In the genomic region with DNA sequence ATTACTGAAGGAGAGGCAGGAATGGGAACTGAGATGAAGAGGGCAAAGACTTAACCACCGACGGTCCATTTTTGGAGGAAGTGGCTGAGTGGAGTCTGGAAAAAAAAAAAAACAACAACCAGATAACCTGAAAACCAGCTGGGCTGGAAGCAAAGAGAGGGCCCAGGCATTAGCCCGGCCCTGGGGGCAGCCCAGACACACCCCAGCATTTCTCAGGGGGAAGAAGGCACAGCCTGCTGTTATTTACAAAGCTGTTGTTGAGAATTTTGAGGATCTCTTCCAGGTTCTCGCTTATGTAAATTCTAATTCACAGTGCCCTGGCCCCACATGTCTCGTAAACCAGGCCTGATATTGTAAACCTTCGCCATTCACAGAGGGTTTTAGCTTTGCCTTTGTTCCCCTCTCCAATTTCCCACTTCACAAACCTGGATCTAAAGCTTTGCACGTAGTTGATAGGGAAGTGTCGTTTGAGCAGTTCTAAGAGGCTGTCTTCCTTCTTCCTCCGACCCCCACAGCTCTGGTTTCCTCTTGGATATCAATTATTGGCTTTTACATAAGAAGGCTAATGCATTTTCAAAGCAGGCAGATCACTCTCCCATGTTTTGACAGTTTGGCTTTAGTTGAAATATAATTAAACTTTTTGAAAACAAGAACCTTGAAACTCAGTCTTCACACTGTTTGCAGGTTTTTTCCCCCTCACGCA, we compare ENCODE assay signal across 8 cellular contexts.
DNase-seq lines count a peak whose midpoint lies in the region; ATAC-seq and TF ChIP-seq lines count a peak whose summit lies in the region.

No MANE protein-coding gene starts in this region.

- peak overlapping the region; percentile 96 for H3K27ac Mint-ChIP-seq in activated naive CD8-positive, alpha-beta T cell
- peak overlapping the region; percentile 93 for H3K27ac Mint-ChIP-seq in nephron progenitor cell

- peak overlapping the region; percentile 76 for H3K4me3 Mint-ChIP-seq in activated naive CD8-positive, alpha-beta T cell
- H3K4me3 Mint-ChIP-seq in nephron progenitor cell: no peak overlapping the region

- H3K36me3 Mint-ChIP-seq in activated naive CD8-positive, alpha-beta T cell: peaks cover 2% of the 10 kb centered on the region
- H3K36me3 Mint-ChIP-seq in nephron progenitor cell (ENCODE audit: low read depth): peaks cover 4% of the 10 kb centered on the region

- DNase-seq in GM13977 (ENCODE audit: low spot score) (peak; percentile 22), NCI-H128 (lab: John Stamatoyannopoulos, UW; ENCODE audit: unreplicated experiment) (peak; percentile 88), nephron progenitor cell (no peak)
- DNase-seq in stimulated activated CD4-positive, alpha-beta T cell treated with anti-CD3 and anti-CD28 coated beads, Interleukin-15, amount 100 ng/mL, for 24 hours: no peak

- no peaks in the 10 kb centered on the region for H3K27me3 Mint-ChIP-seq in activated naive CD8-positive, alpha-beta T cell
- peaks cover 3% of the 10 kb centered on the region for H3K27me3 Mint-ChIP-seq in nephron progenitor cell (ENCODE audit: low read depth, poor library complexity)

- no peaks in the 10 kb centered on the region for H3K9me3 Mint-ChIP-seq in activated naive CD8-positive, alpha-beta T cell (ENCODE audit: low read depth)
- H3K9me3 Mint-ChIP-seq in nephron progenitor cell: peaks cover 15% of the 10 kb centered on the region

- no peak for TF ChIP-seq CTCF in GM13977 (IDR thresholded peaks at IDR 0.05; ENCODE audit: extremely low read depth, insufficient read depth, missing control alignments)
- no peak for TF ChIP-seq CTCF in nephron progenitor cell (IDR thresholded peaks at IDR 0.05)

- in situ Hi-C loops in GM13977 (cut with MboI; ENCODE audit: low pct_unique_long_range_greater_than_20kb, low sequenced_read_pairs, unreplicated experiment): loop anchor here (25.0 kb wide), 1 partner anchor 284 kb away; a partner anchor contains a TSS

- no peak for ATAC-seq in HG02798 (IDR thresholded peaks at IDR 0.05; ENCODE audit: poor library complexity, unreplicated experiment)
- ATAC-seq in GM21717 (IDR thresholded peaks at IDR 0.05; ENCODE audit: unreplicated experiment): no peak
- no peak for ATAC-seq in GM18520 (IDR thresholded peaks at IDR 0.05; ENCODE audit: unreplicated experiment)

- H3K4me1 Mint-ChIP-seq in activated naive CD8-positive, alpha-beta T cell (ENCODE audit: low read depth): peaks cover 62% of the 10 kb centered on the region
- H3K4me1 Mint-ChIP-seq in nephron progenitor cell: peaks cover 62% of the 10 kb centered on the region

Comparison
In these comparisons a context has a peak if more than half of its experiments do, and no peak if none do; other contexts are left out.
1. DNase-seq: peak in GM13977 (single experiment) and NCI-H128 (single experiment); none in nephron progenitor cell (single experiment) and stimulated activated CD4-positive, alpha-beta T cell treated with anti-CD3 and anti-CD28 coated beads, Interleukin-15, amount 100 ng/mL, for 24 hours (single experiment).